ENCODE assay signal across 8 cellular contexts in the genomic region with DNA sequence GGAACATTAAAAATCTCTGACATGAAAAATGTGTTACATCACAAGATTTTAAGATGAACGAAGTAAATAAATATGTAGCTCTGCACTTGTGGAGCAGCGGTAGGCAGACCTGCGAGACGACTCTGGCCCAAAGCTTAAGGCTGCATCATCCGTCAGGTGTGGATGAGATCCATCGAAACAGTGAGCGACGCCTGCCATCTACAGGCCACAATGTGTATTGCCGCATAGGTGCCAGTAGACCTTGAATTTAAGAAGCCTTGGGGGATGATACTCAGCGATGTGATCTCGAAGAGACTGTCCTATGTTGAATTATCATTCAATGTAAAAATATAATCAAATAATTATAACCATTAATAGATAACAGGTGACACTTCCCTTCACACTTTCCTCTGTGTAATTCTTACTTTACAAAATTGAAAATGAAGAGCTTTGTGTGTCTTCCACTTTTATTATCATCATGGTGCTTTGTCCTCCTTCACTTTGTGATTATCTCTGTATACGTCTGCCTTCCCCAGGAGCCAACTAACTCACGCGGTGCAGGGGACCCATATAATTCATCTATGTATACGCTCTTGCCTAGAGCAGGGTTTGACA.
DNase-seq lines count a peak whose midpoint lies in the region; ATAC-seq and TF ChIP-seq lines count a peak whose summit lies in the region.

No MANE protein-coding gene starts in this region.

- CTCF ChIA-PET in activated CD4-positive, alpha-beta memory T cell treated with anti-CD3 and anti-CD28 coated beads, Interleukin-2, amount 10 ng/mL, durations not matched to agents 7 days and 5 days (lab: Charles Lee) = interaction anchor here (0.6 to 1.6 kb wide), 8 partner anchors 10 to 868 kb away, joined by 3 to 7 read pairs (median 4); no protein-coding TSS in a partner anchor

- DNase-seq in CMK (ENCODE audit: low read depth) (peak; percentile 33), NCI-H69 (lab: John Stamatoyannopoulos, UW) (peak; percentile 66), mesothelial cell of epicardium (ENCODE audit: low spot score in 2 of 2, unreplicated experiment in 2 of 2) (peak; percentile 56 to 92)
- DNase-seq in activated CD4-positive, alpha-beta memory T cell treated with anti-CD3 and anti-CD28 coated beads, Interleukin-2, amount 10 ng/mL, durations not matched to agents 7 days and 5 days = peak; percentile 74
- DNase-seq in effector memory CD8-positive, alpha-beta T cell = peak; percentile 42 to 55 (median 47)
- peak; percentile 31 to 63 for DNase-seq in stimulated activated CD8-positive, alpha-beta memory T cell treated with anti-CD3 and anti-CD28 coated beads, Interleukin-2, amount 100 ng/mL, for 48 hours (ENCODE audit: low read depth in 2 of 2)

- peaks cover 4% of the 10 kb centered on the region for H3K9me3 Mint-ChIP-seq in activated CD4-positive, alpha-beta memory T cell treated with anti-CD3 and anti-CD28 coated beads, Interleukin-2, amount 10 ng/mL, durations not matched to agents 7 days and 5 days
- no peaks in the 10 kb centered on the region for H3K9me3 Mint-ChIP-seq in effector memory CD8-positive, alpha-beta T cell
- H3K9me3 Mint-ChIP-seq in mesothelial cell of epicardium = peaks cover 16% of the 10 kb centered on the region

- no peaks in the 10 kb centered on the region for H3K4me1 Mint-ChIP-seq in activated CD4-positive, alpha-beta memory T cell treated with anti-CD3 and anti-CD28 coated beads, Interleukin-2, amount 10 ng/mL, durations not matched to agents 7 days and 5 days
- H3K4me1 Mint-ChIP-seq in effector memory CD8-positive, alpha-beta T cell (ENCODE audit: low read depth in 2 of 2) = no peaks in the 10 kb centered on the region
- H3K4me1 Mint-ChIP-seq in mesothelial cell of epicardium = no peaks in the 10 kb centered on the region

- POLR2A ChIA-PET in activated CD4-positive, alpha-beta memory T cell treated with anti-CD3 and anti-CD28 coated beads, Interleukin-2, amount 10 ng/mL, durations not matched to agents 7 days and 5 days (lab: Charles Lee) = no interaction called here

- ATAC-seq in GM19452 (IDR thresholded peaks at IDR 0.05; ENCODE audit: unreplicated experiment) (peak; percentile 94), HG03460 (IDR thresholded peaks at IDR 0.05; ENCODE audit: unreplicated experiment) (peak; percentile 98)
- peak; percentile 54 for ATAC-seq in effector memory CD8-positive, alpha-beta T cell (replicated peaks)

- TF ChIP-seq CTCF in mesothelial cell of epicardium (IDR thresholded peaks at IDR 0.05; ENCODE audit: unreplicated experiment) = peak; percentile 92

- H3K36me3 Mint-ChIP-seq in activated CD4-positive, alpha-beta memory T cell treated with anti-CD3 and anti-CD28 coated beads, Interleukin-2, amount 10 ng/mL, durations not matched to agents 7 days and 5 days (ENCODE audit: low read depth) = no peaks in the 10 kb centered on the region
- H3K36me3 Mint-ChIP-seq in effector memory CD8-positive, alpha-beta T cell (ENCODE audit: insufficient read depth) = no peaks in the 10 kb centered on the region
- no peaks in the 10 kb centered on the region for H3K36me3 Mint-ChIP-seq in mesothelial cell of epicardium

- no peak overlapping the region for H3K27ac Mint-ChIP-seq in activated CD4-positive, alpha-beta memory T cell treated with anti-CD3 and anti-CD28 coated beads, Interleukin-2, amount 10 ng/mL, durations not matched to agents 7 days and 5 days
- no peak overlapping the region for H3K27ac Mint-ChIP-seq in effector memory CD8-positive, alpha-beta T cell
- no peak overlapping the region for H3K27ac Mint-ChIP-seq in mesothelial cell of epicardium

- H3K27me3 Mint-ChIP-seq in activated CD4-positive, alpha-beta memory T cell treated with anti-CD3 and anti-CD28 coated beads, Interleukin-2, amount 10 ng/mL, durations not matched to agents 7 days and 5 days = peaks cover 2% of the 10 kb centered on the region
- H3K27me3 Mint-ChIP-seq in effector memory CD8-positive, alpha-beta T cell = peaks cover 0 to 4% of the 10 kb centered on the region in 2 donors
- peaks cover 17% of the 10 kb centered on the region for H3K27me3 Mint-ChIP-seq in mesothelial cell of epicardium (ENCODE audit: low read depth)

- no peak overlapping the region for H3K4me3 Mint-ChIP-seq in activated CD4-positive, alpha-beta memory T cell treated with anti-CD3 and anti-CD28 coated beads, Interleukin-2, amount 10 ng/mL, durations not matched to agents 7 days and 5 days
- H3K4me3 Mint-ChIP-seq in effector memory CD8-positive, alpha-beta T cell = no peak overlapping the region
- H3K4me3 Mint-ChIP-seq in mesothelial cell of epicardium = no peak overlapping the region

Comparison
In these comparisons a context has a peak if more than half of its experiments do, and no peak if none do; other contexts are left out.
1. Peak in every context shown above with its lines: DNase-seq and ATAC-seq.